Comparison of ENCODE assay signal across 14 cellular contexts in the genomic region with DNA sequence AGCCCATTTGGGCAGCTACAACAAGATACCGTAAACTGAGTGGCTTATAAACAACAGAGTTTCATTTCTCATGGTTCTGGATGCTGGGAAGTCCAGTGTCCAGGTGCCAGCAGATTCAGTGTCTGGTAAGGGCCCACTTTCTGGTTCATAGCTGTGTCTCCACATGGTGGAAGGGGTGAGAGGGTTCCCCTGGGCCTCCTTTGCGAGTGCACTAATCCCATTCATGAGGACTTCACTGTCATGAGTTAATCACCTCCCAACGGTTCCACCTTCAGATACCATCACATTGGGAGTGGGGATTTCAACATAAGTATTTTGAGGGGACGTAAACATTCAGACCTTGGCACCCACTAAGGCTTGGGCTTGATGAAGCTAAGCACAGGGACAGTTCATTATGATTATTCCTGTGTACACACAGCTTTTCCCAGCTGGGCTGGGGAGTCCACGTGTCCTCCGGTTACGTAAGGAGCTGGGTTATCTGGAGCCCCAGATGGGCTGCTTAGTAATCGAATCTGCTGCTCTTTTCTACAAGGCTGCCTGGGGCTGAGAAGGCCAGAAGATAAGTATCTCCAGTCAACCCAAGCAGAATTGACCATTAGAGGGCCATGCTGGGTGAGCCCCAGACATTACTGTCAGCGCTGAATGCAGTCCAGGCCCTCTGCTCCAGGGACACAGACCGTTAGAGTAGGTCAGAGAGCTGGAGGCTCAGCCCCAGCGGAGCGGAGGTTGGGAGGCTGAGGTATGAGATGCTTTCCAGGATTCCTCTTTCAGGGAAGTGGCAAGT. TPM values are rescaled to one million over a fixed set of nuclear protein-coding genes. Genes with fewer than 3 reads are reported as not detected.
DNase-seq lines count a peak whose midpoint lies in the region; ATAC-seq and TF ChIP-seq lines count a peak whose summit lies in the region.
"Had no signal": no experiment of that assay in that cellular context is flagged by ENCODE, and none has a peak within 500 bp of the region (broad histone marks: within the 10 kb centered on the region; RNA-seq: fewer than 3 reads in every experiment).

No MANE protein-coding gene starts in this region.

- no peak overlapping the region for H4K5ac ChIP-seq in IMR-90 (ENCODE audit: low read depth, low read length)

- peak overlapping the region; percentile 13; the same call in 1 of the 2 replicates for H3K4me2 ChIP-seq in IMR-90 (ENCODE audit: low read depth, low read length)

- TF ChIP-seq RAD21 in IMR-90 (IDR thresholded peaks at IDR 0.05; ENCODE audit: low read length): no peak

- TF ChIP-seq EP300 in sigmoid colon (IDR thresholded peaks at IDR 0.05): no peak

- peak overlapping the region; percentile 37 for H2AK9ac ChIP-seq in IMR-90 (replicated peaks; ENCODE audit: low read depth, low read length, poor library complexity)

- in situ Hi-C loops in IMR-90 (cut with MboI; ENCODE audit: low sequenced_read_pairs): no loop called here

- H3K9ac ChIP-seq in IMR-90 (ENCODE audit: low read depth, low read length): no peak overlapping the region
- no peak overlapping the region for H3K9ac ChIP-seq in stomach smooth muscle (ENCODE audit: low read length in 2 of 2)

- no TSS peak for BruUV-seq in IMR-90 (replicated peaks; lab: Mats Ljungman, UMichigan)

- peak overlapping the region; percentile 23 for H2AK5ac ChIP-seq in IMR-90 (ENCODE audit: low read depth, low read length)

- no peaks in the 10 kb centered on the region for H3K27me3 ChIP-seq in IMR-90 (ENCODE audit: control insufficient read depth, insufficient read depth, low read length)
- no peaks in the 10 kb centered on the region for H3K27me3 ChIP-seq in stomach smooth muscle (ENCODE audit: control insufficient read depth in 1 of 2, insufficient read depth in 2 of 2, low read length in 2 of 2)
- H3K27me3 ChIP-seq in sigmoid colon: no peaks in the 10 kb centered on the region

- peaks cover 10% of the 10 kb centered on the region for H3K27me3 Mint-ChIP-seq in activated CD4-positive, alpha-beta T cell treated with anti-CD3 and anti-CD28 coated beads, Interleukin-2, amount 10 ng/mL, durations not matched to agents 7 days and 5 days

- H3K4me1 ChIP-seq in IMR-90 (ENCODE audit: control insufficient read depth, insufficient read depth, low read length) (peaks cover 39% of the 10 kb centered on the region), stomach smooth muscle (ENCODE audit: control insufficient read depth, insufficient read depth, low read length) (peaks cover 40% of the 10 kb centered on the region), sigmoid colon (peaks cover 0 to 39% (median 29%) of the 10 kb centered on the region in 4 donors)

- H3K9me3 Mint-ChIP-seq in activated CD4-positive, alpha-beta T cell treated with anti-CD3 and anti-CD28 coated beads, Interleukin-2, amount 10 ng/mL, durations not matched to agents 7 days and 5 days: no peaks in the 10 kb centered on the region
- H3K9me3 Mint-ChIP-seq: dendritic cell treated with granulocyte-macrophage colony-stimulating factor and Interleukin-4, amounts not matched to agents 40 ng/mL and 50 ng/mL, for 4 days; stimulated activated effector memory CD8-positive, alpha-beta T cell treated with anti-CD3 and anti-CD28 coated beads, Interleukin-12 subunit alpha, Interleukin-12 subunit beta, amount 100 ng/mL, for 72 hours had no signal

- TF ChIP-seq CTCF in IMR-90 (conservative IDR thresholded peaks at IDR 0.05; ENCODE audit: low read depth, low read length) (no peak), sigmoid colon (IDR thresholded peaks at IDR 0.05) (no peak), GM20000 (IDR thresholded peaks at IDR 0.05; ENCODE audit: extremely low read depth, missing control alignments) (no peak)

- H3K27ac ChIP-seq in IMR-90 (ENCODE audit: insufficient read depth, low read length) (peak overlapping the region; percentile 19; the same call in 1 of the 2 replicates), caudate nucleus (ENCODE audit: low read depth, low read length) (peak overlapping the region; percentile 44), stomach smooth muscle (ENCODE audit: low read length) (peak overlapping the region; percentile 41), sigmoid colon (peak overlapping the region in 2 of 4 donors; percentile 19 to 35)
- H3K27ac ChIP-seq: C4-2B had no signal

- TF ChIP-seq POLR2A in IMR-90 (IDR thresholded peaks at IDR 0.05; ENCODE audit: low read depth, low read length): no peak
- no peak for TF ChIP-seq POLR2A in sigmoid colon (IDR thresholded peaks at IDR 0.05)

- CTCF ChIA-PET in IMR-90 (lab: Yijun Ruan, JAX): interaction anchor here (0.6 kb wide), 1 partner anchor 172 kb away, joined by 3 read pairs; no protein-coding TSS in a partner anchor
- CTCF ChIA-PET in activated CD4-positive, alpha-beta T cell treated with anti-CD3 and anti-CD28 coated beads, Interleukin-2, amount 10 ng/mL, durations not matched to agents 7 days and 5 days (lab: Charles Lee): interaction anchor here (1.6 kb wide), 1 partner anchor 10 kb away, joined by 3 read pairs; no protein-coding TSS in a partner anchor

- H3K56ac ChIP-seq in IMR-90 (ENCODE audit: extremely low read depth, insufficient read depth, low read length): no peak overlapping the region

- peak overlapping the region; percentile 27; the same call in 1 of the 2 replicates for H3K23ac ChIP-seq in IMR-90 (ENCODE audit: low read depth, low read length)

- H4K8ac ChIP-seq in IMR-90 (ENCODE audit: low read depth in 2 of 2, low read length in 2 of 2): no peak overlapping the region

- H3K9me1 ChIP-seq in IMR-90 (ENCODE audit: insufficient read depth, low read length): peaks cover 49% of the 10 kb centered on the region

- H2AFZ ChIP-seq in IMR-90 (replicated peaks; ENCODE audit: low read length, poor library complexity): no peak overlapping the region

- peaks cover 46 to 95% of the 10 kb centered on the region in 2 experiments for H3K79me1 ChIP-seq in IMR-90 (ENCODE audit: low read depth in 1 of 2, low read length in 2 of 2)

- no peaks in the 10 kb centered on the region for H3K36me3 Mint-ChIP-seq in activated CD4-positive, alpha-beta T cell treated with anti-CD3 and anti-CD28 coated beads, Interleukin-2, amount 10 ng/mL, durations not matched to agents 7 days and 5 days (ENCODE audit: low read depth)

- H3K4me3 ChIP-seq in IMR-90 (ENCODE audit: insufficient read depth, low read depth, low read length): no peak overlapping the region
- no peak overlapping the region for H3K4me3 ChIP-seq in stomach smooth muscle (ENCODE audit: low read length in 2 of 2)
- H3K4me3 ChIP-seq in sigmoid colon: no peak overlapping the region

- H2BK5ac ChIP-seq in IMR-90 (ENCODE audit: low read depth, low read length, poor library complexity, severe bottlenecking): no peak overlapping the region

- H3K4me3 Mint-ChIP-seq in activated CD4-positive, alpha-beta T cell treated with anti-CD3 and anti-CD28 coated beads, Interleukin-2, amount 10 ng/mL, durations not matched to agents 7 days and 5 days: no peak overlapping the region
- H3K4me3 Mint-ChIP-seq: dendritic cell treated with granulocyte-macrophage colony-stimulating factor and Interleukin-4, amounts not matched to agents 40 ng/mL and 50 ng/mL, for 4 days; stimulated activated effector memory CD8-positive, alpha-beta T cell treated with anti-CD3 and anti-CD28 coated beads, Interleukin-12 subunit alpha, Interleukin-12 subunit beta, amount 100 ng/mL, for 72 hours had no signal

- H2BK20ac ChIP-seq in IMR-90 (ENCODE audit: low read depth, low read length): no peak overlapping the region

- H4K91ac ChIP-seq in IMR-90 (ENCODE audit: insufficient read depth, low read depth, low read length): no peak overlapping the region

- peak; percentile 18 for ATAC-seq in IMR-90 (ENCODE audit: low read depth)
- ATAC-seq: stimulated activated effector memory CD8-positive, alpha-beta T cell treated with anti-CD3 and anti-CD28 coated beads, Interleukin-12 subunit alpha, Interleukin-12 subunit beta, amount 100 ng/mL, for 72 hours had no signal

- DNase-seq in IMR-90 (peak; percentile 73), caudate nucleus (lab: John Stamatoyannopoulos, UW) (no peak), islet precursor cell (peak; percentile 90), sigmoid colon (no peak), AG20443 (ENCODE audit: low spot score) (no peak), GM20000 (ENCODE audit: low spot score) (no peak)
- DNase-seq in activated CD4-positive, alpha-beta T cell treated with anti-CD3 and anti-CD28 coated beads, Interleukin-2, amount 10 ng/mL, durations not matched to agents 7 days and 5 days: no peak
- DNase-seq: MM.1S; nucleus accumbens; stimulated activated CD4-positive, alpha-beta T cell treated with anti-CD3 and anti-CD28 coated beads, Interleukin-2, amount 100 ng/mL, for 24 hours had no signal

- no peak overlapping the region for H2BK120ac ChIP-seq in IMR-90 (ENCODE audit: low read depth, low read length)

- H2BK15ac ChIP-seq in IMR-90 (ENCODE audit: low read depth, low read length): peak overlapping the region; percentile 11; the same call in 1 of the 3 replicates

- H3K36me3 ChIP-seq in IMR-90 (ENCODE audit: control insufficient read depth, insufficient read depth, low read length): no peaks in the 10 kb centered on the region; the same call in 1 of the 2 replicates
- no peaks in the 10 kb centered on the region for H3K36me3 ChIP-seq in stomach smooth muscle (ENCODE audit: control insufficient read depth in 2 of 2, insufficient read depth in 2 of 2, low read length in 2 of 2)
- H3K36me3 ChIP-seq in sigmoid colon: no peaks in the 10 kb centered on the region

- no peak overlapping the region for H3K14ac ChIP-seq in IMR-90 (replicated peaks; ENCODE audit: low read depth, low read length)

- 0 out of 2 replicates have a peak overlapping the region, but pooled peaks have one; percentile 26 for H3K4ac ChIP-seq in IMR-90 (ENCODE audit: low read depth, low read length)

- dilution Hi-C loops in IMR-90 (cut with HindIII; ENCODE audit: low sequenced_read_pairs, unreplicated experiment): no loop called here

- peaks cover 96% of the 10 kb centered on the region for H4K20me1 ChIP-seq in IMR-90 (ENCODE audit: insufficient read depth, low read length)

- peaks cover 11% of the 10 kb centered on the region for H3K4me1 Mint-ChIP-seq in activated CD4-positive, alpha-beta T cell treated with anti-CD3 and anti-CD28 coated beads, Interleukin-2, amount 10 ng/mL, durations not matched to agents 7 days and 5 days

- H3K18ac ChIP-seq in IMR-90 (ENCODE audit: low read depth, low read length): no peak overlapping the region

- H3K9me3 ChIP-seq in IMR-90 (ENCODE audit: control insufficient read depth, insufficient read depth, low read length) (no peaks in the 10 kb centered on the region), stomach smooth muscle (ENCODE audit: control insufficient read depth in 2 of 2, low read length in 2 of 2) (no peaks in the 10 kb centered on the region), sigmoid colon (no peaks in the 10 kb centered on the region)

- no peak overlapping the region for H3K27ac Mint-ChIP-seq in activated CD4-positive, alpha-beta T cell treated with anti-CD3 and anti-CD28 coated beads, Interleukin-2, amount 10 ng/mL, durations not matched to agents 7 days and 5 days
- H3K27ac Mint-ChIP-seq: dendritic cell treated with granulocyte-macrophage colony-stimulating factor and Interleukin-4, amounts not matched to agents 40 ng/mL and 50 ng/mL, for 4 days; stimulated activated effector memory CD8-positive, alpha-beta T cell treated with anti-CD3 and anti-CD28 coated beads, Interleukin-12 subunit alpha, Interleukin-12 subunit beta, amount 100 ng/mL, for 72 hours had no signal

- POLR2A ChIA-PET in IMR-90 (lab: Charles Lee; ENCODE audit: unreplicated experiment): interaction anchor here (0.7 kb wide), 1 partner anchor 1522 kb away, joined by 3 read pairs; no protein-coding TSS in a partner anchor
- POLR2A ChIA-PET in activated CD4-positive, alpha-beta T cell treated with anti-CD3 and anti-CD28 coated beads, Interleukin-2, amount 10 ng/mL, durations not matched to agents 7 days and 5 days (lab: Charles Lee): no interaction called here

- intact Hi-C loops in IMR-90 (cut with micrococcal nuclease): loop anchor here (5.0 kb wide), 1 partner anchor 38 kb away; no protein-coding TSS in a partner anchor
- intact Hi-C loops in sigmoid colon (cut with DNase I): no loop called here

- WGBS in IMR-90 (ENCODE audit: extremely low coverage in 2 of 2, insufficient read length in 1 of 2), 2 experiments: 92% methylated on average over 2 of the region's 12 CpGs; no CpG with 5 or more reads in 1 of the 2 experiments
- 80 to 81% methylated on average over 12 of the region's 12 CpGs for WGBS in sigmoid colon, 2 donors

RNA-seq across cellular contexts. Expression of a gene that starts 42.7 kb away (rescaled TPM):
- total RNA-seq in IMR-90 (2012; rRNA removed) (21.9 and 40.7 TPM in 2 replicates), sigmoid colon (10 to 100 TPM; 56.8 to 97.8 (median 61.1) TPM)
- polyA plus RNA-seq in IMR-90 (2012; rRNA removed) (103 and 120 TPM in 2 replicates), sigmoid colon (10 to 100 TPM; 57.8 to 82.8 (median 64.3) TPM)
- polyA plus RNA-seq in IMR-90 (2012; cell fraction: cytosol; rRNA removed): 117 and 156 TPM in 2 replicates
- 108 and 158 TPM in 2 replicates for polyA plus RNA-seq in IMR-90 (2012; cell fraction: nucleus; rRNA removed; ENCODE audit: low replicate concordance)
- 1 to 10 TPM; 6.9 to 7.9 TPM for total RNA-seq in activated CD4-positive, alpha-beta T cell treated with anti-CD3 and anti-CD28 coated beads, Interleukin-2, amount 10 ng/mL, durations not matched to agents 7 days and 5 days

Comparison
In these comparisons a context has a peak if more than half of its experiments do, and no peak if none do; other contexts are left out.
1. DNase-seq: peak in IMR-90 (single experiment) and islet precursor cell (single experiment); none in caudate nucleus (0 of 61), sigmoid colon (single experiment), AG20443 (single experiment), GM20000 (single experiment) and activated CD4-positive, alpha-beta T cell treated with anti-CD3 and anti-CD28 coated beads, Interleukin-2, amount 10 ng/mL, durations not matched to agents 7 days and 5 days (single experiment).